In the genomic region with DNA sequence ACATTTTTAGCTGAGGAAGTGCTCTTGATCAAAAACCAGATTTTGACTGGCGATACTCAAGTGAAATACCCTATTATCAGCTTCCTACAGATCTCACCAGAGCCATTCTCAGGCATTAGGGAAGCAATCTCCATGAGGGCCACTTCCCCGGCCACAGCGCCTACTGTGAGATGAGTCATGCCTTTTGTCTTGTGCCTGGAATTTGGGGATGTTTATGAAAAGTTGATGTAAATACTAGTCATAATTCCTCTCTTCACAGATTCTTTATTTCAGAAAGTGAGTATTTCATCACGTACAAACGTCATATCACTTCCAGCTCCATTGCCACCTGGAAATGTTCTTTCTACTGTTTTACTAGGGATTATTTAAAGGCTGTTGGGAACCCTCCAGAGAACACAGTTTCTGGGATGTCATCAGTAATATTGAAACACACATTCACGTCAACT, we compare ENCODE assay signal across 1 cellular context.
A peak's percentile ranks its signal among the peaks of the same experiment; 100 is the strongest.
TF ChIP-seq lines count a peak whose summit lies in the region.

No MANE protein-coding gene starts in this region.

TF ChIP-seq in K562, 482 proteins besides CTCF, POLR2A, EP300 and RAD21 (continued from another document):
- TF ChIP-seq JUN (IDR thresholded peaks at IDR 0.05; ENCODE audit: borderline replicate concordance, low read depth, low read length) (peak; percentile 83), JUN (CRISPR knock-in tag; IDR thresholded peaks at IDR 0.05; ENCODE audit: borderline replicate concordance) (no peak), SMARCA4 (IDR thresholded peaks at IDR 0.05) (peak; percentile 51), JUNB (CRISPR knock-in tag; conservative IDR thresholded peaks at IDR 0.05) (0 out of 2 replicates have a peak, but pooled peaks have one; percentile 9), CREB1 (IDR thresholded peaks at IDR 0.05) (no peak), CREB1 (CRISPR knock-in tag; IDR thresholded peaks at IDR 0.05) (no peak), ILK (tag; IDR thresholded peaks at IDR 0.05; ENCODE audit: borderline replicate concordance, low read depth) (no peak), RFX7 (CRISPR knock-in tag; IDR thresholded peaks at IDR 0.05) (no peak), TAL1 (IDR thresholded peaks at IDR 0.05) (peak; percentile 37; the same call in 1 of the 2 replicates), ETV6 (IDR thresholded peaks at IDR 0.05; ENCODE audit: borderline replicate concordance in 1 of 2, low read depth in 2 of 2, low read length in 1 of 2) (peak in 1 of 2 experiments; percentile 41; a peak in 1 of 4 replicates), ETV6 (CRISPR knock-in tag; IDR thresholded peaks at IDR 0.05; ENCODE audit: borderline replicate concordance) (no peak), TARDBP (IDR thresholded peaks at IDR 0.05) (no peak), TEAD4 (IDR thresholded peaks at IDR 0.05; ENCODE audit: low read length) (0 out of 2 replicates have a peak, but pooled peaks have one; percentile 35), TEAD4 (CRISPR knock-in tag; IDR thresholded peaks at IDR 0.05; ENCODE audit: borderline replicate concordance) (no peak), CEBPG (CRISPR knock-in tag; IDR thresholded peaks at IDR 0.05) (no peak), CEBPG (tag; conservative IDR thresholded peaks at IDR 0.05 in 1 of 2, IDR thresholded peaks at IDR 0.05 in 1 of 2) (peak in 1 of 2 experiments; percentile 73; a peak in 2 of 4 replicates), DPF2 (IDR thresholded peaks at IDR 0.05) (0 out of 2 replicates have a peak, but pooled peaks have one; percentile 30), CHD1 (IDR thresholded peaks at IDR 0.05; ENCODE audit: low read length) (no peak), JUND (IDR thresholded peaks at IDR 0.05; ENCODE audit: borderline replicate concordance, low read depth, low read length) (peak; percentile 90), JUND (tag; IDR thresholded peaks at IDR 0.05; ENCODE audit: borderline replicate concordance, low read depth, low read length) (peak; percentile 86; the same call in 2 of the 3 replicates), ARID1B (IDR thresholded peaks at IDR 0.05) (peak; percentile 72)
- TF ChIP-seq, protein P1, sequence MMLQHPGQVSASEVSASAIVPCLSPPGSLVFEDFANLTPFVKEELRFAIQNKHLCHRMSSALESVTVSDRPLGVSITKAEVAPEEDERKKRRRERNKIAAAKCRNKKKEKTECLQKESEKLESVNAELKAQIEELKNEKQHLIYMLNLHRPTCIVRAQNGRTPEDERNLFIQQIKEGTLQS (IDR thresholded peaks at IDR 0.05), result peak; percentile 90
- TF ChIP-seq, protein P1 (CRISPR knock-in tag; conservative IDR thresholded peaks at IDR 0.05), result no peak
- TF ChIP-seq, protein P2, sequence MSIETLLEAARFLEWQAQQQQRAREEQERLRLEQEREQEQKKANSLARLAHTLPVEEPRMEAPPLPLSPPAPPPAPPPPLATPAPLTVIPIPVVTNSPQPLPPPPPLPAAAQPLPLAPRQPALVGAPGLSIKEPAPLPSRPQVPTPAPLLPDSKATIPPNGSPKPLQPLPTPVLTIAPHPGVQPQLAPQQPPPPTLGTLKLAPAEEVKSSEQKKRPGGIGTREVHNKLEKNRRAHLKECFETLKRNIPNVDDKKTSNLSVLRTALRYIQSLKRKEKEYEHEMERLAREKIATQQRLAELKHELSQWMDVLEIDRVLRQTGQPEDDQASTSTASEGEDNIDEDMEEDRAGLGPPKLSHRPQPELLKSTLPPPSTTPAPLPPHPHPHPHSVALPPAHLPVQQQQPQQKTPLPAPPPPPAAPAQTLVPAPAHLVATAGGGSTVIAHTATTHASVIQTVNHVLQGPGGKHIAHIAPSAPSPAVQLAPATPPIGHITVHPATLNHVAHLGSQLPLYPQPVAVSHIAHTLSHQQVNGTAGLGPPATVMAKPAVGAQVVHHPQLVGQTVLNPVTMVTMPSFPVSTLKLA (conservative IDR thresholded peaks at IDR 0.05), result 0 out of 4 replicates have a peak, but pooled peaks of 1 of the 2 experiments have one; percentile 25
